ENCODE assay signal across 24 cellular contexts in the genomic region with DNA sequence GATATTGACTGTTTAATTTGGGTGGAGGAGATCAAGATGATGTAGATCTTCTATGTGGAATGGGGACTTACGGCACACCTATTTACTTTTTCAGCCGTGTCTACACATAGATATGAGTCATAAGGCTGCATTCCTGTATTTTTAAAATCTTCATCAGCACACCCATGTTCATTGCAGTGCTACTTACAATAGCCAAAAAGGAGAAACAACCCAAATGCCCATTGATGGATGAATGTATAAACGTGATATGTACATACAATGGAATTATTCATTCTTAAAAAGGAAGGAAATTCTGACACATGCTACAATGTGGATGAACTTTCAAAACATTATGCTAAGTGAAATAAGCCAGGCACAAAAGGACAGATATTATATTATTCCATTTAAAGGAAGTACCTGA.
"Had no signal": no experiment of that assay in that cellular context is flagged by ENCODE, and none has a peak within 500 bp of the region (broad histone marks: within the 10 kb centered on the region; RNA-seq: fewer than 3 reads in every experiment).

No MANE protein-coding gene starts in this region.

- H3K27me3 ChIP-seq: esophagus squamous epithelium, left lung, sigmoid colon, stomach, thyroid gland had no signal

- FAIRE-seq: colon, keratinocyte had no signal

- H3K4me1 Mint-ChIP-seq: nephron progenitor cell had no signal

- H3K36me3 ChIP-seq: esophagus squamous epithelium, left lung, prostate gland, sigmoid colon, stomach, thyroid gland had no signal

- H3K36me3 Mint-ChIP-seq: stimulated activated effector memory CD8-positive, alpha-beta T cell treated with anti-CD3 and anti-CD28 coated beads, Interleukin-12 subunit alpha, Interleukin-12 subunit beta, amount 100 ng/mL, for 72 hours had no signal

- DNase-seq: effector memory CD4-positive, alpha-beta T cell; erythroblast; esophagus squamous epithelium; foreskin melanocyte; head of caudate nucleus; left lung; mammary epithelial cell; mesendoderm; midbrain; naive thymus-derived CD8-positive, alpha-beta T cell; nephron progenitor cell; nucleus accumbens; right cardiac atrium; sigmoid colon; stimulated activated CD4-positive, alpha-beta T cell treated with anti-CD3 and anti-CD28 coated beads, Interleukin-2, amount 100 ng/mL, for 24 hours; stimulated activated CD4-positive, alpha-beta T cell treated with anti-CD3 and anti-CD28 coated beads, Interleukin-4, amount 100 ng/mL, for 24 hours; stimulated activated naive CD4-positive, alpha-beta T cell treated with Interleukin-2 at 50 U/mL for 16 hours; stomach; thyroid gland; trophoblast cell had no signal

- H3K4me3 ChIP-seq: esophagus squamous epithelium, left lung, prostate gland, sigmoid colon, stomach, thyroid gland had no signal

- H3K27ac Mint-ChIP-seq: nephron progenitor cell; stimulated activated effector memory CD8-positive, alpha-beta T cell treated with anti-CD3 and anti-CD28 coated beads, Interleukin-12 subunit alpha, Interleukin-12 subunit beta, amount 100 ng/mL, for 72 hours had no signal

- H3K4me1 ChIP-seq: left lung, prostate gland, thyroid gland had no signal

- H3K27ac ChIP-seq: esophagus squamous epithelium, left lung, prostate gland, sigmoid colon, stomach, thyroid gland had no signal

- H3K4me3 Mint-ChIP-seq: naive thymus-derived CD8-positive, alpha-beta T cell; nephron progenitor cell; stimulated activated effector memory CD8-positive, alpha-beta T cell treated with anti-CD3 and anti-CD28 coated beads, Interleukin-12 subunit alpha, Interleukin-12 subunit beta, amount 100 ng/mL, for 72 hours had no signal

- H3K9me3 ChIP-seq: esophagus squamous epithelium, prostate gland, thyroid gland had no signal
